Comparison of ENCODE assay signal across 14 cellular contexts in the genomic region with DNA sequence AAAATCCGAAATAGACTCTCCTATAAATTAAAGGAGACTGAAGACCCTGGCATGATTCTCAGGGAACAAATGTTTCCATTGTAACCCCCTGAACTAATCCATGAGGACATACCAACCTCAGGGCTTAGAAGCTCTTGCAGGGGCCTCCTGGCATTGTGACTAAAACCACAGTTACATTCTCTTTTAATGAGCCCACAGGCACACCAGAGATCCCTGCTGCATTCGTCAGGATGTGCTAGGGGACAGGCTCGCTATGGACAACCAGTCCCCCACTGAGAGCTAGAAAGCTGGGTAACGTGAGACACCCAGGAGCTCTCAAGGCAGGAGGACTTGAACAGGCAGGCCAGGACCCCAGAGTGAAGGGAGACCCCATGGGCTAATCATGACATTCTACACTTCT.
"Had no signal": no experiment of that assay in that cellular context is flagged by ENCODE, and none has a peak within 500 bp of the region (broad histone marks: within the 10 kb centered on the region; RNA-seq: fewer than 3 reads in every experiment).

No MANE protein-coding gene starts in this region.

- H3K36me3 ChIP-seq: heart right ventricle, left lung, sigmoid colon, upper lobe of left lung had no signal

- H3K27me3 ChIP-seq: heart right ventricle, left lung, sigmoid colon, upper lobe of left lung had no signal

- H3K9me3 ChIP-seq: heart right ventricle, left lung, sigmoid colon, upper lobe of left lung had no signal

- H3K4me3 ChIP-seq: heart right ventricle, left lung, sigmoid colon, upper lobe of left lung had no signal

- DNase-seq: activated CD4-positive, alpha-beta T cell treated with anti-CD3 and anti-CD28 coated beads, Interleukin-2, amount 50 U/mL, for 48 hours; activated CD8-positive, alpha-beta memory T cell treated with anti-CD3 and anti-CD28 coated beads, Interleukin-2, amount 10 ng/mL, durations not matched to agents 7 days and 5 days; activated effector memory CD4-positive, alpha-beta T cell treated with anti-CD3 and anti-CD28 coated beads, Interleukin-2, amount 50 U/mL, for 16 hours; activated T-cell treated with anti-CD3 and anti-CD28 coated beads, Interleukin-2, amount 50 U/mL, for 24 hours; heart right ventricle; left lung; mesenchymal stem cell; sigmoid colon; stimulated activated CD4-positive, alpha-beta T cell treated with anti-CD3 and anti-CD28 coated beads, Interleukin-4, amount 100 ng/mL, for 1 hour; upper lobe of left lung had no signal

- H3K4me1 ChIP-seq: left lung, sigmoid colon, upper lobe of left lung had no signal

- H3K27ac ChIP-seq: heart right ventricle, left lung, sigmoid colon, upper lobe of left lung had no signal

- FAIRE-seq: colon, endothelial cell of umbilical vein, frontal cortex, keratinocyte had no signal
